ENCODE assay signal across 8 cellular contexts in genomic region chr20:33992923-33993799, GRCh38. TPM values are rescaled to one million over a fixed set of nuclear protein-coding genes. Genes with fewer than 3 reads are reported as not detected.
DNase-seq lines count a peak whose midpoint lies in the region; ATAC-seq and TF ChIP-seq lines count a peak whose summit lies in the region.

No MANE protein-coding gene starts in this region.

- H3K27me3 Mint-ChIP-seq in endothelial cell (ENCODE audit: unreplicated experiment), result peaks cover 22% of the 10 kb centered on the region
- no peaks in the 10 kb centered on the region for H3K27me3 Mint-ChIP-seq in mesothelial cell of epicardium (ENCODE audit: low read depth)

- peak overlapping the region; percentile 88 for H3K4me3 ChIP-seq in OCI-LY1 (ENCODE audit: low read depth, low read length, poor library complexity, severe bottlenecking)

- 0 out of 2 replicates have a peak overlapping the region, but pooled peaks have one; percentile 14 for H2AFZ ChIP-seq in OCI-LY1 (ENCODE audit: low read length)

- peak overlapping the region; percentile 95 for H3K9ac ChIP-seq in OCI-LY1 (ENCODE audit: low read length)

- H3K36me3 Mint-ChIP-seq in endothelial cell (ENCODE audit: low read depth, unreplicated experiment) (peaks cover 4% of the 10 kb centered on the region), mesothelial cell of epicardium (no peaks in the 10 kb centered on the region)

- peak overlapping the region; percentile 73 for H3K27ac ChIP-seq in OCI-LY1 (ENCODE audit: low read depth, low read length, poor library complexity, severe bottlenecking)

- peak; percentile 70 for ATAC-seq in GM21526 (IDR thresholded peaks at IDR 0.05; ENCODE audit: low FRiP score, unreplicated experiment)

- H3K4me1 Mint-ChIP-seq in endothelial cell (ENCODE audit: unreplicated experiment) (peaks cover 29% of the 10 kb centered on the region), mesothelial cell of epicardium (peaks cover 37% of the 10 kb centered on the region)

- H3K4me2 ChIP-seq in OCI-LY1 (ENCODE audit: low read length), result peak overlapping the region; percentile 96

- H4K20me1 ChIP-seq in OCI-LY1 (ENCODE audit: insufficient read depth, low read length), result peaks cover 5% of the 10 kb centered on the region; the same call in 1 of the 2 replicates

- H3K36me3 ChIP-seq in OCI-LY1 (ENCODE audit: insufficient read depth, low read length), result peaks cover 14% of the 10 kb centered on the region; the same call in 1 of the 2 replicates

- no peaks in the 10 kb centered on the region for H3K9me3 ChIP-seq in OCI-LY1 (ENCODE audit: low read length)

- DNase-seq in DMS 273 (lab: John Stamatoyannopoulos, UW; ENCODE audit: unreplicated experiment) (peak; percentile 100), HuH-7 (ENCODE audit: low spot score) (peak; percentile 97), activated T-cell treated with anti-CD3 and anti-CD28 coated beads for 1 hour (ENCODE audit: low read depth) (peak; percentile 99), endothelial cell (ENCODE audit: low spot score) (peak; percentile 99), mesothelial cell of epicardium (ENCODE audit: low spot score in 2 of 2, unreplicated experiment in 2 of 2) (peak; percentile 100)
- peak; percentile 98 to 99 for DNase-seq in stimulated activated CD8-positive, alpha-beta memory T cell treated with anti-CD3 and anti-CD28 coated beads, Interleukin-15, amount 100 ng/mL, for 4 hours (ENCODE audit: low read depth in 2 of 2)

- peak overlapping the region; percentile 93 for H3K27ac Mint-ChIP-seq in endothelial cell (ENCODE audit: unreplicated experiment)
- peak overlapping the region; percentile 98 for H3K27ac Mint-ChIP-seq in mesothelial cell of epicardium

- no peaks in the 10 kb centered on the region for H3K9me3 Mint-ChIP-seq in endothelial cell (ENCODE audit: unreplicated experiment)
- no peaks in the 10 kb centered on the region for H3K9me3 Mint-ChIP-seq in mesothelial cell of epicardium

- TF ChIP-seq CTCF in OCI-LY1 (IDR thresholded peaks at IDR 0.05; ENCODE audit: low read length) (no peak), endothelial cell (IDR thresholded peaks at IDR 0.05; ENCODE audit: unreplicated experiment) (no peak), mesothelial cell of epicardium (IDR thresholded peaks at IDR 0.05; ENCODE audit: unreplicated experiment) (no peak)

- H3K79me2 ChIP-seq in OCI-LY1 (ENCODE audit: insufficient read depth, low read length), result peaks cover 42% of the 10 kb centered on the region

- H3F3A ChIP-seq in OCI-LY1 (ENCODE audit: insufficient read depth, low read length), result no peaks in the 10 kb centered on the region

- H3K4me3 Mint-ChIP-seq in endothelial cell (ENCODE audit: unreplicated experiment) (peak overlapping the region; percentile 85), mesothelial cell of epicardium (peak overlapping the region; percentile 87)

- H3K4me1 ChIP-seq in OCI-LY1 (ENCODE audit: insufficient read depth, low read length, severe bottlenecking), result peaks cover 38% of the 10 kb centered on the region

- no peaks in the 10 kb centered on the region for H3K9me2 ChIP-seq in OCI-LY1 (ENCODE audit: low read depth, low read length)

- H3K27me3 ChIP-seq in OCI-LY1 (ENCODE audit: insufficient read depth, low read length), result no peaks in the 10 kb centered on the region

RNA-seq across cellular contexts. Expression of gene RALY, which starts 0.6 kb away (rescaled TPM):
- 168 TPM for total RNA-seq in endothelial cell (ENCODE audit: unreplicated experiment)
- 139 to 141 TPM (median 140 TPM) in 3 replicates for total RNA-seq in mesothelial cell of epicardium

Comparison
In these comparisons a context has a peak if more than half of its experiments do, and no peak if none do; other contexts are left out.
1. Peak in every context shown above with its lines: DNase-seq, ATAC-seq, H3K4me3 ChIP-seq and H3K27ac ChIP-seq.